In genomic region chr17:56960596-56961538, GRCh38 we compare ENCODE assay signal across 8 cellular contexts. TPM values are rescaled to one million over a fixed set of nuclear protein-coding genes. Genes with fewer than 3 reads are reported as not detected.
DNase-seq lines count a peak whose midpoint lies in the region; ATAC-seq lines count a peak whose summit lies in the region.

COIL (minus strand) TSS chr17:56961050; CDS start chr17:56961019, 31 bp downstream.

- intact Hi-C loops in activated CD4-positive, alpha-beta T cell treated with anti-CD3 and anti-CD28 coated beads for 36 hours (cut with DNase I, micrococcal nuclease) = loop anchor here (1.0 to 5.0 kb wide), 9 partner anchors 17 to 369 kb away; partner anchors contain the start of genes C17orf67 (in 2 of the 2), SCPEP1 (in 2 of the 2), AKAP1 (in 1 of the 2) and DGKE (in 1 of the 2)

- H3K36me3 ChIP-seq in BLaER1 = peaks cover 22% of the 10 kb centered on the region

- no peaks in the 10 kb centered on the region for H3K9me3 ChIP-seq in BLaER1

- peak within 1 kb of the TSS; percentile 98 for H3K9ac ChIP-seq in BLaER1

- H3K4me1 Mint-ChIP-seq in activated CD4-positive, alpha-beta T cell treated with anti-CD3 and anti-CD28 coated beads for 36 hours = peaks cover 23% of the 10 kb centered on the region

- H3K27ac ChIP-seq in BLaER1 (peak within 1 kb of the TSS; percentile 99), cingulate gyrus (ENCODE audit: low read depth, low read length) (peak within 1 kb of the TSS; percentile 85)

- peak within 1 kb of the TSS; percentile 81 for H3K4me3 ChIP-seq in BLaER1

- H3K4me1 ChIP-seq in BLaER1 = peaks cover 22% of the 10 kb centered on the region

- peak within 1 kb of the TSS; percentile 78 for H3K4me3 Mint-ChIP-seq in activated CD4-positive, alpha-beta T cell treated with anti-CD3 and anti-CD28 coated beads for 36 hours

- CTCF ChIA-PET in activated CD4-positive, alpha-beta T cell treated with anti-CD3 and anti-CD28 coated beads for 36 hours (lab: Charles Lee) = interaction anchor here (0.6 to 1.9 kb wide), 10 partner anchors 8 to 124 kb away, joined by 3 to 16 read pairs (median 4); no protein-coding TSS in a partner anchor

- POLR2A ChIA-PET in activated CD4-positive, alpha-beta T cell treated with anti-CD3 and anti-CD28 coated beads for 36 hours (lab: Charles Lee) = interaction anchor here (0.5 to 1.9 kb wide), 3 partner anchors 18 to 127 kb away, joined by 3 to 6 read pairs (median 3); partner anchors contain the start of genes C17orf67, DGKE and SCPEP1

- peaks cover 12% of the 10 kb centered on the region for H4K20me1 ChIP-seq in BLaER1

- no peaks in the 10 kb centered on the region for H3K27me3 Mint-ChIP-seq in activated CD4-positive, alpha-beta T cell treated with anti-CD3 and anti-CD28 coated beads for 36 hours

- peak within 1 kb of the TSS; percentile 81 for H3K27ac Mint-ChIP-seq in activated CD4-positive, alpha-beta T cell treated with anti-CD3 and anti-CD28 coated beads for 36 hours

- H3K27me3 ChIP-seq in BLaER1 = no peaks in the 10 kb centered on the region

- ATAC-seq in HG03442 (IDR thresholded peaks at IDR 0.05; ENCODE audit: unreplicated experiment) = peak; percentile 95
- ATAC-seq in activated CD4-positive, alpha-beta T cell treated with anti-CD3 and anti-CD28 coated beads for 36 hours = peak; percentile 98

- no peaks in the 10 kb centered on the region for H3K9me3 Mint-ChIP-seq in activated CD4-positive, alpha-beta T cell treated with anti-CD3 and anti-CD28 coated beads for 36 hours (ENCODE audit: low read depth)

- DNase-seq in GM19238 (ENCODE audit: insufficient read length, low spot score) = peak; percentile 87
- DNase-seq in NCI-H510A treated with DMSO at 0.1 percent for 48 hours (lab: John Stamatoyannopoulos, UW) = peak; percentile 91
- DNase-seq in activated CD4-positive, alpha-beta T cell treated with anti-CD3 and anti-CD28 coated beads for 36 hours = peak; percentile 97
- DNase-seq in left kidney (ENCODE audit: low read depth, low spot score) = peak; percentile 98
- peak; percentile 96 to 97 for DNase-seq in stimulated activated CD4-positive, alpha-beta T cell treated with anti-CD3 and anti-CD28 coated beads, Interleukin-2, amount 100 ng/mL, for 24 hours

- peaks cover 2% of the 10 kb centered on the region for H3K36me3 Mint-ChIP-seq in activated CD4-positive, alpha-beta T cell treated with anti-CD3 and anti-CD28 coated beads for 36 hours (ENCODE audit: low read depth)

- peak within 1 kb of the TSS; percentile 89 for H3K4me2 ChIP-seq in BLaER1

RNA-seq across cellular contexts. Expression of gene COIL, which starts in this region (rescaled TPM):
- total RNA-seq in activated CD4-positive, alpha-beta T cell treated with anti-CD3 and anti-CD28 coated beads for 36 hours = 10 to 100 TPM; 20.9 to 21.3 TPM

Comparison
In these comparisons a context has a peak if more than half of its experiments do, and no peak if none do; other contexts are left out.
1. Peak in every context shown above with its lines: DNase-seq, ATAC-seq, H3K4me3 ChIP-seq and H3K27ac ChIP-seq.